ENCODE assay signal across 18 cellular contexts in genomic region chr1:162370721-162371120, GRCh38. TPM values are rescaled to one million over a fixed set of nuclear protein-coding genes. Genes with fewer than 3 reads are reported as not detected.
DNase-seq lines count a peak whose midpoint lies in the region; ATAC-seq and TF ChIP-seq lines count a peak whose summit lies in the region.
"Had no signal": no experiment of that assay in that cellular context is flagged by ENCODE, and none has a peak within 500 bp of the region (broad histone marks: within the 10 kb centered on the region; RNA-seq: fewer than 3 reads in every experiment).

No MANE protein-coding gene starts in this region.

- H3K4me1 Mint-ChIP-seq in endodermal cell = peaks cover 13% of the 10 kb centered on the region
- peaks cover 0 to 5% of the 10 kb centered on the region in 2 donors for H3K4me1 Mint-ChIP-seq in effector memory CD8-positive, alpha-beta T cell (ENCODE audit: low read depth in 2 of 2)
- H3K4me1 Mint-ChIP-seq: CD4-positive, alpha-beta memory T cell had no signal

- WGBS in endodermal cell (ENCODE audit: insufficient coverage in 1 of 2, insufficient read length in 1 of 2), 2 experiments = 99 to 100% methylated on average over 1 to 3 of the region's 3 CpGs
- 97% methylated on average over 3 of the region's 3 CpGs for WGBS in right lobe of liver (ENCODE audit: insufficient coverage, low coverage, low lambda C conversion rate, missing lambda C conversion rate)
- WGBS in sigmoid colon, 2 donors = 92 to 96% methylated on average over 3 of the region's 3 CpGs

- no peak for TF ChIP-seq EP300 in sigmoid colon (IDR thresholded peaks at IDR 0.05)

- H3K36me3 ChIP-seq in endodermal cell (ENCODE audit: control insufficient read depth, insufficient read depth, low read length) (no peaks in the 10 kb centered on the region), right lobe of liver (peaks cover 0 to 8% (median 2%) of the 10 kb centered on the region in 4 donors), sigmoid colon (peaks cover 0 to under 1% (median 0%) of the 10 kb centered on the region in 4 donors)

- DNase-seq in endodermal cell (peak; percentile 10), right lobe of liver (no peak), sigmoid colon (peak; percentile 7), posterior cingulate gyrus (no peak), left cardiac atrium (no peak)
- no peak for DNase-seq in effector memory CD8-positive, alpha-beta T cell
- DNase-seq: C1 segment of cervical spinal cord; Calu3; CD4-positive, alpha-beta memory T cell; COR-L47; DMS153; DND-41; GOT3; H7; HCEC 1CT had no signal

- no peak overlapping the region for H3K27ac Mint-ChIP-seq in endodermal cell
- no peak overlapping the region for H3K27ac Mint-ChIP-seq in effector memory CD8-positive, alpha-beta T cell
- H3K27ac Mint-ChIP-seq: CD4-positive, alpha-beta memory T cell had no signal

- H3K27me3 Mint-ChIP-seq in endodermal cell (ENCODE audit: insufficient read depth) = peaks cover 28% of the 10 kb centered on the region
- H3K27me3 Mint-ChIP-seq in effector memory CD8-positive, alpha-beta T cell = peaks cover 8 to 32% of the 10 kb centered on the region in 2 donors
- H3K27me3 Mint-ChIP-seq: CD4-positive, alpha-beta memory T cell had no signal

- H3K4me3 ChIP-seq in endodermal cell (ENCODE audit: low read length) (no peak overlapping the region), right lobe of liver (no peak overlapping the region), sigmoid colon (no peak overlapping the region)

- H3K9ac ChIP-seq in endodermal cell (ENCODE audit: extremely low read depth, low read length, poor library complexity, severe bottlenecking) = no peak overlapping the region

- H3K27ac ChIP-seq in endodermal cell (ENCODE audit: low read depth, low read length) (no peak overlapping the region), right lobe of liver (peak overlapping the region; percentile 28 to 94 (median 93)), sigmoid colon (no peak overlapping the region)

- no peak for TF ChIP-seq POLR2A in right lobe of liver (IDR thresholded peaks at IDR 0.05)
- TF ChIP-seq POLR2A in sigmoid colon (IDR thresholded peaks at IDR 0.05) = no peak

- ATAC-seq in right lobe of liver = no peak
- no peak for ATAC-seq in effector memory CD8-positive, alpha-beta T cell (replicated peaks)
- ATAC-seq in left cardiac atrium = no peak

- TF ChIP-seq CTCF in endodermal cell (conservative IDR thresholded peaks at IDR 0.05) = no peak
- TF ChIP-seq CTCF in right lobe of liver (IDR thresholded peaks at IDR 0.05) = no peak
- TF ChIP-seq CTCF in sigmoid colon (IDR thresholded peaks at IDR 0.05) = no peak

- no peak overlapping the region for H3K4me3 Mint-ChIP-seq in endodermal cell
- no peak overlapping the region for H3K4me3 Mint-ChIP-seq in effector memory CD8-positive, alpha-beta T cell
- H3K4me3 Mint-ChIP-seq: CD4-positive, alpha-beta memory T cell had no signal

- intact Hi-C loops in right lobe of liver (cut with DNase I) = no loop called here
- intact Hi-C loops in sigmoid colon (cut with DNase I) = no loop called here
- intact Hi-C loops in posterior cingulate gyrus (cut with DNase I) = no loop called here
- intact Hi-C loops in left cardiac atrium (cut with DNase I) = no loop called here

- H3K36me3 Mint-ChIP-seq in endodermal cell (ENCODE audit: low read depth) = no peaks in the 10 kb centered on the region
- no peaks in the 10 kb centered on the region for H3K36me3 Mint-ChIP-seq in effector memory CD8-positive, alpha-beta T cell (ENCODE audit: insufficient read depth)
- H3K36me3 Mint-ChIP-seq: CD4-positive, alpha-beta memory T cell had no signal

- no peaks in the 10 kb centered on the region for H3K9me3 Mint-ChIP-seq in endodermal cell
- no peaks in the 10 kb centered on the region for H3K9me3 Mint-ChIP-seq in effector memory CD8-positive, alpha-beta T cell
- H3K9me3 Mint-ChIP-seq: CD4-positive, alpha-beta memory T cell had no signal

- H3K4me1 ChIP-seq in endodermal cell (ENCODE audit: control insufficient read depth, insufficient read depth, low read length) = peaks cover 7% of the 10 kb centered on the region
- peaks cover 0 to 55% (median 29%) of the 10 kb centered on the region in 4 donors for H3K4me1 ChIP-seq in right lobe of liver
- H3K4me1 ChIP-seq in sigmoid colon = no peaks in the 10 kb centered on the region

- H3K9me3 ChIP-seq in endodermal cell (ENCODE audit: control insufficient read depth, low read length) (no peaks in the 10 kb centered on the region), right lobe of liver (no peaks in the 10 kb centered on the region), sigmoid colon (no peaks in the 10 kb centered on the region)

- H3K27me3 ChIP-seq in endodermal cell (ENCODE audit: control insufficient read depth, insufficient read depth, low read length, poor library complexity, severe bottlenecking) (peaks cover 19% of the 10 kb centered on the region), right lobe of liver (no peaks in the 10 kb centered on the region), sigmoid colon (no peaks in the 10 kb centered on the region)

RNA-seq across cellular contexts. Expression of gene SPATA46, which starts 5.9 kb away (rescaled TPM):
- not detected for total RNA-seq in endodermal cell
- not detected for polyA plus RNA-seq in endodermal cell (2013, experiment 1 of 2)
- not detected for polyA plus RNA-seq in endodermal cell (2013, experiment 2 of 2)
- total RNA-seq in right lobe of liver = not detected
- not detected for total RNA-seq in sigmoid colon
- not detected for polyA plus RNA-seq in sigmoid colon
- total RNA-seq in left cardiac atrium = not detected
- total RNA-seq: A172; A673; Calu3; CD4-positive, alpha-beta memory T cell; H7 had no signal
- polyA plus RNA-seq: BJ; CD4-positive, alpha-beta memory T cell had no signal

RNA-seq across cellular contexts. Expression of gene C1orf226, which starts 10.8 kb away (rescaled TPM):
- total RNA-seq in endodermal cell (1 to 10 TPM; 5.1 to 6.2 TPM), right lobe of liver (10 to 100 TPM in 5 of 6 experiments, 1 to 10 TPM in 1; 6.5 to 45.3 (median 28.4) TPM), sigmoid colon (10 to 100 TPM in 3 of 4 donors, 1 to 10 TPM in 1; 8.2 to 16.1 (median 12.3) TPM), left cardiac atrium (1 to 10 TPM; 2.3 to 4.9 TPM)
- polyA plus RNA-seq in endodermal cell (2013, experiment 1 of 2) = 7.3 TPM
- 6.3 TPM for polyA plus RNA-seq in endodermal cell (2013, experiment 2 of 2)
- polyA plus RNA-seq in sigmoid colon = 10 to 100 TPM in 2 of 3 donors, 1 to 10 TPM in 1; 6.6 to 16.1 (median 14.8) TPM
- total RNA-seq: CD4-positive, alpha-beta memory T cell had no signal
- polyA plus RNA-seq: CD4-positive, alpha-beta memory T cell had no signal

RNA-seq across cellular contexts. Expression of gene SH2D1B, which starts 41.2 kb away (rescaled TPM):
- total RNA-seq in endodermal cell (not detected), right lobe of liver (under 1 TPM in 3 of 6 experiments, not detected in 3; 0.17 to 0.60 (median 0.31) TPM), sigmoid colon (not detected), left cardiac atrium (under 1 TPM; 0.13 to 0.27 TPM)
- not detected for polyA plus RNA-seq in endodermal cell (2013, experiment 1 of 2)
- polyA plus RNA-seq in endodermal cell (2013, experiment 2 of 2) = not detected
- polyA plus RNA-seq in sigmoid colon = 1 to 10 TPM in 1 of 3 donors, under 1 TPM in 2; 0.60 to 2.3 (median 0.92) TPM
- total RNA-seq: Calu3; CD4-positive, alpha-beta memory T cell; H7 had no signal
- polyA plus RNA-seq: BJ had no signal

Comparison
In these comparisons a context has a peak if more than half of its experiments do, and no peak if none do; other contexts are left out.
1. DNase-seq: peak in endodermal cell (single experiment) and sigmoid colon (single experiment); none in right lobe of liver (0 of 3), posterior cingulate gyrus (0 of 10), effector memory CD8-positive, alpha-beta T cell (0 of 3) and left cardiac atrium (single experiment).
2. H3K27ac ChIP-seq: peak in right lobe of liver (3 of 3); none in endodermal cell (single experiment) and sigmoid colon (0 of 4).